Comparison of ENCODE assay signal across 8 cellular contexts in genomic region chr15:69452702-69453513, GRCh38. TPM values are rescaled to one million over a fixed set of nuclear protein-coding genes. Genes with fewer than 3 reads are reported as not detected.
DNase-seq lines count a peak whose midpoint lies in the region; ATAC-seq and TF ChIP-seq lines count a peak whose summit lies in the region.

RPLP1 (plus strand) TSS chr15:69452818; CDS start chr15:69452949, 131 bp downstream.

- H3K9me3 Mint-ChIP-seq in activated naive CD8-positive, alpha-beta T cell treated with anti-CD3 and anti-CD28 coated beads, Interleukin-2, amount 50 U/mL, for 24 hours = no peaks in the 10 kb centered on the region

- H3K27ac ChIP-seq in parathyroid adenoma (peak within 1 kb of the TSS; percentile 86), tibial nerve (peak within 1 kb of the TSS; percentile 53 to 95 (median 90))

- 0% methylated on average over 36 to 43 of the region's 77 CpGs for WGBS in tibial nerve, 2 donors

- intact Hi-C loops in Right ventricle myocardium superior (cut with DNase I) = no loop called here

- H3K36me3 ChIP-seq in parathyroid adenoma (ENCODE audit: control insufficient read depth, insufficient read depth, low read length) (no peaks in the 10 kb centered on the region), tibial nerve (peaks cover 0 to 27% (median 9%) of the 10 kb centered on the region in 3 donors)

- peak within 1 kb of the TSS; percentile 67 for H3K9ac ChIP-seq in parathyroid adenoma

- peak; percentile 67 to 99 for TF ChIP-seq EP300 in tibial nerve (IDR thresholded peaks at IDR 0.05)

- H3K9me3 ChIP-seq in parathyroid adenoma (ENCODE audit: control insufficient read depth, low read length) (peaks cover 4% of the 10 kb centered on the region), tibial nerve (no peaks in the 10 kb centered on the region)

- TF ChIP-seq POLR2A in GM10847 (IDR thresholded peaks at IDR 0.05; ENCODE audit: extremely low read depth, insufficient read length) (peak; percentile 99), tibial nerve (IDR thresholded peaks at IDR 0.05) (peak; percentile 68 to 88)

- H3K27me3 Mint-ChIP-seq in activated naive CD8-positive, alpha-beta T cell treated with anti-CD3 and anti-CD28 coated beads, Interleukin-2, amount 50 U/mL, for 24 hours = no peaks in the 10 kb centered on the region

- H3K36me3 Mint-ChIP-seq in activated naive CD8-positive, alpha-beta T cell treated with anti-CD3 and anti-CD28 coated beads, Interleukin-2, amount 50 U/mL, for 24 hours (ENCODE audit: low read depth) = peaks cover 55% of the 10 kb centered on the region

- peaks cover 41% of the 10 kb centered on the region for H3K4me1 Mint-ChIP-seq in activated naive CD8-positive, alpha-beta T cell treated with anti-CD3 and anti-CD28 coated beads, Interleukin-2, amount 50 U/mL, for 24 hours

- H3K27ac Mint-ChIP-seq in activated naive CD8-positive, alpha-beta T cell treated with anti-CD3 and anti-CD28 coated beads, Interleukin-2, amount 50 U/mL, for 24 hours = peak within 1 kb of the TSS; percentile 96

- no peaks in the 10 kb centered on the region for H3K27me3 ChIP-seq in parathyroid adenoma (ENCODE audit: control insufficient read depth, insufficient read depth, low read length)
- H3K27me3 ChIP-seq in tibial nerve = no peaks in the 10 kb centered on the region

- peak within 1 kb of the TSS; percentile 79 for H2AFZ ChIP-seq in parathyroid adenoma

- peak; percentile 79 for ATAC-seq in HG02610 (IDR thresholded peaks at IDR 0.05; ENCODE audit: unreplicated experiment)
- peak; percentile 85 for ATAC-seq in activated naive CD8-positive, alpha-beta T cell treated with anti-CD3 and anti-CD28 coated beads, Interleukin-2, amount 50 U/mL, for 24 hours
- ATAC-seq in Right ventricle myocardium superior (ENCODE audit: poor library complexity) = peak; percentile 96

- peaks cover 14% of the 10 kb centered on the region for H3K4me1 ChIP-seq in parathyroid adenoma
- H3K4me1 ChIP-seq in tibial nerve = peaks cover 0 to 37% (median 19%) of the 10 kb centered on the region in 4 donors

- DNase-seq in NCI-H1105 (lab: John Stamatoyannopoulos, UW) (peak; percentile 97), SW480 (ENCODE audit: low spot score) (peak; percentile 90), Right ventricle myocardium superior (peak; percentile 99), tibial nerve (ENCODE audit: low spot score in 2 of 2) (peak; percentile 95 to 96)
- DNase-seq in activated naive CD8-positive, alpha-beta T cell treated with anti-CD3 and anti-CD28 coated beads, Interleukin-2, amount 50 U/mL, for 24 hours = peak; percentile 94

- H3K79me2 ChIP-seq in parathyroid adenoma = peaks cover 12% of the 10 kb centered on the region

- H3K4me3 ChIP-seq in parathyroid adenoma (ENCODE audit: low read depth, low read length) = peak within 1 kb of the TSS; percentile 95
- peak within 1 kb of the TSS; percentile 85 to 97 (median 90) for H3K4me3 ChIP-seq in tibial nerve

- peak within 1 kb of the TSS; percentile 99 for H3K4me2 ChIP-seq in parathyroid adenoma (ENCODE audit: low read length)

- H3K4me3 Mint-ChIP-seq in activated naive CD8-positive, alpha-beta T cell treated with anti-CD3 and anti-CD28 coated beads, Interleukin-2, amount 50 U/mL, for 24 hours = peak within 1 kb of the TSS; percentile 91

- TF ChIP-seq CTCF in parathyroid adenoma (IDR thresholded peaks at IDR 0.05) (no peak), tibial nerve (IDR thresholded peaks at IDR 0.05) (peak in 2 of 5 experiments; percentile 12 to 24)

RNA-seq across cellular contexts. Expression of gene RPLP1, which starts in this region (rescaled TPM):
- total RNA-seq in Right ventricle myocardium superior = 1,108 TPM
- total RNA-seq in tibial nerve = 100 to 1,000 TPM; 435 to 693 (median 620) TPM

Comparison
In these comparisons a context has a peak if more than half of its experiments do, and no peak if none do; other contexts are left out.
1. Peak in every context shown above with its lines: DNase-seq, ATAC-seq, H3K4me3 ChIP-seq and H3K27ac ChIP-seq.